ENCODE assay signal across 21 cellular contexts in genomic region chr22:16559056-16559955, GRCh38. TPM values are rescaled to one million over a fixed set of nuclear protein-coding genes. Genes with fewer than 3 reads are reported as not detected.
DNase-seq lines count a peak whose midpoint lies in the region; ATAC-seq, FAIRE-seq and TF ChIP-seq lines count a peak whose summit lies in the region.
"Had no signal": no experiment of that assay in that cellular context is flagged by ENCODE, and none has a peak within 500 bp of the region (broad histone marks: within the 10 kb centered on the region; RNA-seq: fewer than 3 reads in every experiment).

No MANE protein-coding gene starts in this region.

- BruUV-seq in K562 (replicated peaks; lab: Mats Ljungman, UMichigan) = no TSS peak

- in situ Hi-C loops in K562 (cut with MboI) = no loop called here

- H3K4me3 ChIP-seq in right cardiac atrium (ENCODE audit: low read length) (no peak overlapping the region), K562 (no peak overlapping the region), lower lobe of right lung (no peak overlapping the region)

- no peak overlapping the region for H3K4me3 Mint-ChIP-seq in activated CD4-positive, alpha-beta memory T cell treated with anti-CD3 and anti-CD28 coated beads, Interleukin-2, amount 10 ng/mL, durations not matched to agents 7 days and 5 days
- H3K4me3 Mint-ChIP-seq: CD4-positive, alpha-beta memory T cell had no signal

- CTCF ChIA-PET in K562 (lab: Yijun Ruan, JAX; ENCODE audit: low intra/inter-chr PET ratio) = no interaction called here
- CTCF ChIA-PET in activated CD4-positive, alpha-beta memory T cell treated with anti-CD3 and anti-CD28 coated beads, Interleukin-2, amount 10 ng/mL, durations not matched to agents 7 days and 5 days (lab: Charles Lee) = no interaction called here

- H3K9me3 Mint-ChIP-seq in activated CD4-positive, alpha-beta memory T cell treated with anti-CD3 and anti-CD28 coated beads, Interleukin-2, amount 10 ng/mL, durations not matched to agents 7 days and 5 days = peaks cover 12% of the 10 kb centered on the region

- H4K20me1 ChIP-seq in K562 (replicated peaks; ENCODE audit: control insufficient read depth, insufficient read depth, low read length) = no peaks in the 10 kb centered on the region

- POLR2A ChIA-PET in K562 (lab: Yijun Ruan, JAX) = interaction anchor here (0.9 kb wide), 1 partner anchor 11 kb away, joined by 3 read pairs; no protein-coding TSS in a partner anchor
- POLR2A ChIA-PET in activated CD4-positive, alpha-beta memory T cell treated with anti-CD3 and anti-CD28 coated beads, Interleukin-2, amount 10 ng/mL, durations not matched to agents 7 days and 5 days (lab: Charles Lee) = no interaction called here

- H3K79me2 ChIP-seq in K562 (ENCODE audit: control insufficient read depth, insufficient read depth, low read length) = no peaks in the 10 kb centered on the region

- no peaks in the 10 kb centered on the region for H3K9me1 ChIP-seq in K562 (ENCODE audit: control insufficient read depth, insufficient read depth, low read length)

- ATAC-seq in right cardiac atrium (no peak), left ventricle myocardium superior (no peak), K562 (peak; percentile 14; the same call in 2 of the 3 replicates), lower lobe of right lung (no peak), HG02678 (IDR thresholded peaks at IDR 0.05; ENCODE audit: unreplicated experiment) (no peak)

- H3K9ac ChIP-seq in K562 (ENCODE audit: insufficient read depth in 1 of 2, low read depth in 2 of 2, low read length in 2 of 2) = no peak overlapping the region

- DNase-seq in right cardiac atrium = peak in 2 of 3 donors; percentile 30 to 50
- no peak for DNase-seq in left ventricle myocardium superior
- DNase-seq in K562 (ENCODE audit: extremely low read depth in 1 of 4, low spot score in 3 of 4) = no peak
- DNase-seq in lower lobe of right lung = peak; percentile 36
- DNase-seq in urothelium cell line (ENCODE audit: low spot score) = no peak
- DNase-seq in activated CD4-positive, alpha-beta memory T cell treated with anti-CD3 and anti-CD28 coated beads, Interleukin-2, amount 10 ng/mL, durations not matched to agents 7 days and 5 days = no peak
- no peak for DNase-seq in central memory CD4-positive, alpha-beta T cell
- DNase-seq: C1 segment of cervical spinal cord, Calu3, COR-L47, DND-41, H7, HCEC 1CT had no signal

- 93% methylated on average over 3 of the region's 3 CpGs for whole genome bisulfite sequencing in right cardiac atrium
- WGBS in K562 (ENCODE audit: insufficient coverage, low coverage, missing lambda C conversion rate) = 2% methylated on average over 3 of the region's 3 CpGs

- no peak overlapping the region for H3K4me2 ChIP-seq in K562 (ENCODE audit: insufficient read depth, low read length)

- H3K27ac Mint-ChIP-seq in activated CD4-positive, alpha-beta memory T cell treated with anti-CD3 and anti-CD28 coated beads, Interleukin-2, amount 10 ng/mL, durations not matched to agents 7 days and 5 days = no peak overlapping the region
- H3K27ac Mint-ChIP-seq: CD4-positive, alpha-beta memory T cell had no signal

- no peaks in the 10 kb centered on the region for H3K27me3 Mint-ChIP-seq in activated CD4-positive, alpha-beta memory T cell treated with anti-CD3 and anti-CD28 coated beads, Interleukin-2, amount 10 ng/mL, durations not matched to agents 7 days and 5 days
- H3K27me3 Mint-ChIP-seq: CD4-positive, alpha-beta memory T cell had no signal

- no peaks in the 10 kb centered on the region for H3K27me3 ChIP-seq in right cardiac atrium (ENCODE audit: control insufficient read depth, insufficient read depth)
- H3K27me3 ChIP-seq in K562 (ENCODE audit: control insufficient read depth in 2 of 2, insufficient read depth in 2 of 2, low read length in 2 of 2) = peaks cover 0 to 12% of the 10 kb centered on the region in 2 experiments; a peak in 2 of 5 replicates
- no peaks in the 10 kb centered on the region for H3K27me3 ChIP-seq in lower lobe of right lung (ENCODE audit: low read depth)

- H3K27ac ChIP-seq in right cardiac atrium (ENCODE audit: low read length) (no peak overlapping the region), K562 (ENCODE audit: extremely low read depth, low read depth, low read length) (no peak overlapping the region), lower lobe of right lung (no peak overlapping the region)

- no peak for TF ChIP-seq EP300 in K562 (IDR thresholded peaks at IDR 0.05; ENCODE audit: low read length)

- no peaks in the 10 kb centered on the region for H3K36me3 ChIP-seq in K562 (ENCODE audit: control insufficient read depth, insufficient read depth, low read length)
- no peaks in the 10 kb centered on the region for H3K36me3 ChIP-seq in lower lobe of right lung

- FAIRE-seq in K562 (lab: Jason Lieb, UNC) (no peak), urothelium cell line (lab: Jason Lieb, UNC) (peak; percentile 99)
- FAIRE-seq: G401.6, GM12892, H1 had no signal

- TF ChIP-seq CTCF in K562 (IDR thresholded peaks at IDR 0.05 in 2 of 3, conservative IDR thresholded peaks at IDR 0.05 in 1 of 3; ENCODE audit: insufficient read depth in 2 of 3, low read depth in 1 of 3, low read length in 3 of 3) = no peak
- TF ChIP-seq CTCF in lower lobe of right lung (IDR thresholded peaks at IDR 0.05) = no peak

- H3K9me3 ChIP-seq in right cardiac atrium (ENCODE audit: control insufficient read depth, low read length) = no peaks in the 10 kb centered on the region
- no peaks in the 10 kb centered on the region for H3K9me3 ChIP-seq in K562 (replicated peaks; ENCODE audit: control insufficient read depth, insufficient read depth, low read depth, low read length)
- no peaks in the 10 kb centered on the region for H3K9me3 ChIP-seq in lower lobe of right lung

- no peak for TF ChIP-seq RAD21 in K562 (CRISPR knock-in tag; conservative IDR thresholded peaks at IDR 0.05 in 1 of 2, IDR thresholded peaks at IDR 0.05 in 1 of 2)

- no peak overlapping the region for H2AFZ ChIP-seq in K562 (ENCODE audit: low read depth, low read length)

- intact Hi-C loops in right cardiac atrium (cut with DNase I) (no loop called here), left ventricle myocardium superior (cut with micrococcal nuclease) (no loop called here), K562 (cut with micrococcal nuclease) (no loop called here), lower lobe of right lung (cut with DNase I) (no loop called here)

- H3K4me1 ChIP-seq in right cardiac atrium (ENCODE audit: control insufficient read depth, insufficient read depth, low read length) = no peaks in the 10 kb centered on the region
- peaks cover 0 to 39% of the 10 kb centered on the region in 2 experiments; a peak in 2 of 5 replicates for H3K4me1 ChIP-seq in K562 (replicated peaks in 1 of 2; ENCODE audit: control insufficient read depth in 2 of 2, insufficient read depth in 2 of 2, low read length in 2 of 2)
- no peaks in the 10 kb centered on the region for H3K4me1 ChIP-seq in lower lobe of right lung

- H3K4me1 Mint-ChIP-seq in activated CD4-positive, alpha-beta memory T cell treated with anti-CD3 and anti-CD28 coated beads, Interleukin-2, amount 10 ng/mL, durations not matched to agents 7 days and 5 days = no peaks in the 10 kb centered on the region
- H3K4me1 Mint-ChIP-seq: CD4-positive, alpha-beta memory T cell had no signal

- TF ChIP-seq POLR2A in K562 (conservative IDR thresholded peaks at IDR 0.05) = no peak

- H3K36me3 Mint-ChIP-seq in activated CD4-positive, alpha-beta memory T cell treated with anti-CD3 and anti-CD28 coated beads, Interleukin-2, amount 10 ng/mL, durations not matched to agents 7 days and 5 days (ENCODE audit: low read depth) = no peaks in the 10 kb centered on the region
- H3K36me3 Mint-ChIP-seq: CD4-positive, alpha-beta memory T cell had no signal

TF ChIP-seq in K562, 482 proteins besides CTCF, POLR2A, EP300 and RAD21:
- TF ChIP-seq CREB1 (IDR thresholded peaks at IDR 0.05) = no peak
- 0 out of 2 replicates have a peak, but pooled peaks have one; percentile 10 for TF ChIP-seq CREB1 (CRISPR knock-in tag; IDR thresholded peaks at IDR 0.05)
- no peak for TF ChIP-seq SMARCC2 (IDR thresholded peaks at IDR 0.05; ENCODE audit: low read depth)
- no peak for TF ChIP-seq HNRNPLL (IDR thresholded peaks at IDR 0.05; ENCODE audit: low read depth, low read length, poor library complexity, severe bottlenecking)
- no peak for TF ChIP-seq L3MBTL2 (IDR thresholded peaks at IDR 0.05)
- 0 out of 2 replicates have a peak, but pooled peaks have one; percentile 33 for TF ChIP-seq FOXJ3 (CRISPR knock-in tag; IDR thresholded peaks at IDR 0.05)
- TF ChIP-seq FIP1L1 (IDR thresholded peaks at IDR 0.05; ENCODE audit: low read depth, low read length, poor library complexity, severe bottlenecking) = peak; percentile 53
TF ChIP-seq in K562: peak in this region for 3.

RNA-seq across cellular contexts. Expression of gene CCT8L2, which starts 33.3 kb away (rescaled TPM):
- not detected for total RNA-seq in right cardiac atrium
- not detected for polyA plus RNA-seq in right cardiac atrium
- not detected for total RNA-seq in left ventricle myocardium superior
- not detected in 2 replicates for total RNA-seq in K562 (2011; cell fraction: chromatin; rRNA removed; ENCODE audit: low replicate concordance)
- not detected in 2 replicates for total RNA-seq in K562 (2011; cell fraction: nucleolus; rRNA removed)
- not detected in 2 replicates for total RNA-seq in K562 (2011; cell fraction: nucleoplasm; rRNA removed)
- total RNA-seq in K562 (2014; rRNA removed) = not detected in 2 replicates
- not detected in 2 replicates for total RNA-seq in K562 (2014; rRNA removed; fragmentation: Illumina TruSeq; extraction: Trizol)
- total RNA-seq in K562 (2015; rRNA removed; fragmentation: Illumina TruSeq; extraction: Trizol) = not detected in 2 replicates
- not detected in 2 replicates for total RNA-seq in K562 (2021)
- not detected in 2 replicates for polyA plus RNA-seq in K562 (2011; rRNA removed)
- not detected in 2 replicates for polyA plus RNA-seq in K562 (2011; cell fraction: cytosol; rRNA removed)
- polyA plus RNA-seq in K562 (2011; cell fraction: nucleus; rRNA removed) = not detected in 2 replicates
- polyA plus RNA-seq in K562 (2012) = 0.04 and 0.06 TPM in 2 replicates
- not detected in 2 replicates for polyA plus RNA-seq in K562 (2014; fragmentation: Illumina TruSeq; extraction: Trizol)
- not detected for polyA plus RNA-seq in K562 (2014; fragmentation: Nextera tagmentation; extraction: Ambion mirVana)
- 0.13 TPM in 1 of 2 replicates, not detected in the other for polyA plus RNA-seq in K562 (2014; rRNA removed)
- polyA minus RNA-seq in K562 (2011; rRNA and poly(A)+ RNA removed) = not detected in 2 replicates
- polyA minus RNA-seq in K562 (2011; cell fraction: cytosol; rRNA and poly(A)+ RNA removed) = not detected in 2 replicates
- not detected in 2 replicates for polyA minus RNA-seq in K562 (2011; cell fraction: nucleus; rRNA and poly(A)+ RNA removed)
- not detected for total RNA-seq in lower lobe of right lung
- not detected for total RNA-seq in activated CD4-positive, alpha-beta memory T cell treated with anti-CD3 and anti-CD28 coated beads, Interleukin-2, amount 10 ng/mL, durations not matched to agents 7 days and 5 days
- total RNA-seq: A172; A673; Calu3; CD4-positive, alpha-beta memory T cell; H1; H7 had no signal
- polyA plus RNA-seq: BJ; CD4-positive, alpha-beta memory T cell; H1 had no signal

Comparison
In these comparisons a context has a peak if more than half of its experiments do, and no peak if none do; other contexts are left out.
1. DNase-seq: peak in right cardiac atrium (2 of 3) and lower lobe of right lung (single experiment); none in left ventricle myocardium superior (single experiment), K562 (0 of 4), urothelium cell line (single experiment), activated CD4-positive, alpha-beta memory T cell treated with anti-CD3 and anti-CD28 coated beads, Interleukin-2, amount 10 ng/mL, durations not matched to agents 7 days and 5 days (single experiment) and central memory CD4-positive, alpha-beta T cell (single experiment).